In genomic region chr7:143630653-143631052, GRCh38 we compare ENCODE assay signal across 11 cellular contexts. TPM values are rescaled to one million over a fixed set of nuclear protein-coding genes. Genes with fewer than 3 reads are reported as not detected.
A peak's percentile ranks its signal among the peaks of the same experiment; 100 is the strongest.
DNase-seq lines count a peak whose midpoint lies in the region; ATAC-seq, FAIRE-seq and TF ChIP-seq lines count a peak whose summit lies in the region.
"Not testable (repeated sequence)": the region's sequence is repeated elsewhere in the genome, so short reads cannot be mapped to it uniquely, and the experiment has no call there.
"Had no signal": no experiment of that assay in that cellular context is flagged by ENCODE, and none has a peak within 500 bp of the region (broad histone marks: within the 10 kb centered on the region; RNA-seq: fewer than 3 reads in every experiment).

No MANE protein-coding gene starts in this region.

- H3K4me3 ChIP-seq in K562, result not testable (repeated sequence)

- in situ Hi-C loops in K562 (cut with MboI), result not testable (repeated sequence)

- H3K9me3 Mint-ChIP-seq in activated CD4-positive, alpha-beta T cell treated with anti-CD3 and anti-CD28 coated beads for 36 hours (ENCODE audit: low read depth); activated T-cell treated with anti-CD3 and anti-CD28 coated beads, Interleukin-2, amount 50 U/mL, for 72 hours; activated naive CD4-positive, alpha-beta T cell treated with anti-CD3 and anti-CD28 coated beads, Interleukin-2, amount 50 U/mL, for 72 hours; stimulated activated effector memory CD8-positive, alpha-beta T cell treated with anti-CD3 and anti-CD28 coated beads, Interleukin-12 subunit alpha, Interleukin-12 subunit beta, amount 100 ng/mL, for 72 hours: not testable (repeated sequence)

- not testable (repeated sequence) for H3K27ac Mint-ChIP-seq in activated CD4-positive, alpha-beta T cell treated with anti-CD3 and anti-CD28 coated beads for 36 hours; activated T-cell treated with anti-CD3 and anti-CD28 coated beads, Interleukin-2, amount 50 U/mL, for 72 hours; activated naive CD4-positive, alpha-beta T cell treated with anti-CD3 and anti-CD28 coated beads, Interleukin-2, amount 50 U/mL, for 72 hours; stimulated activated effector memory CD8-positive, alpha-beta T cell treated with anti-CD3 and anti-CD28 coated beads, Interleukin-12 subunit alpha, Interleukin-12 subunit beta, amount 100 ng/mL, for 72 hours

- not testable (repeated sequence) for TF ChIP-seq EP300 in K562 (IDR thresholded peaks at IDR 0.05; ENCODE audit: low read length)

- H3K4me2 ChIP-seq in K562 (ENCODE audit: insufficient read depth, low read length), result not testable (repeated sequence)

- not testable (repeated sequence) for H3K9ac ChIP-seq in K562 (ENCODE audit: insufficient read depth in 1 of 2, low read depth in 2 of 2, low read length in 2 of 2)

- not testable (repeated sequence) for H3K27me3 ChIP-seq in K562 (ENCODE audit: control insufficient read depth in 2 of 2, insufficient read depth in 2 of 2, low read length in 2 of 2)

- POLR2A ChIA-PET in activated CD4-positive, alpha-beta T cell treated with anti-CD3 and anti-CD28 coated beads for 36 hours (lab: Charles Lee); K562 (lab: Yijun Ruan, JAX): not testable (repeated sequence)

- not testable (repeated sequence) for H3K36me3 Mint-ChIP-seq in activated CD4-positive, alpha-beta T cell treated with anti-CD3 and anti-CD28 coated beads for 36 hours (ENCODE audit: low read depth); activated T-cell treated with anti-CD3 and anti-CD28 coated beads, Interleukin-2, amount 50 U/mL, for 72 hours (ENCODE audit: insufficient read depth in 2 of 2); activated naive CD4-positive, alpha-beta T cell treated with anti-CD3 and anti-CD28 coated beads, Interleukin-2, amount 50 U/mL, for 72 hours; stimulated activated effector memory CD8-positive, alpha-beta T cell treated with anti-CD3 and anti-CD28 coated beads, Interleukin-12 subunit alpha, Interleukin-12 subunit beta, amount 100 ng/mL, for 72 hours

- H2AFZ ChIP-seq in K562 (ENCODE audit: low read depth, low read length), result not testable (repeated sequence)

- H3K4me1 Mint-ChIP-seq in activated CD4-positive, alpha-beta T cell treated with anti-CD3 and anti-CD28 coated beads for 36 hours; activated T-cell treated with anti-CD3 and anti-CD28 coated beads, Interleukin-2, amount 50 U/mL, for 72 hours (ENCODE audit: low read depth); stimulated activated effector memory CD8-positive, alpha-beta T cell treated with anti-CD3 and anti-CD28 coated beads, Interleukin-12 subunit alpha, Interleukin-12 subunit beta, amount 100 ng/mL, for 72 hours: not testable (repeated sequence)

- CTCF ChIA-PET in activated CD4-positive, alpha-beta T cell treated with anti-CD3 and anti-CD28 coated beads for 36 hours (lab: Charles Lee); K562 (lab: Yijun Ruan, JAX; ENCODE audit: low intra/inter-chr PET ratio): not testable (repeated sequence)

- not testable (repeated sequence) for H3K4me3 Mint-ChIP-seq in activated CD4-positive, alpha-beta T cell treated with anti-CD3 and anti-CD28 coated beads for 36 hours; activated T-cell treated with anti-CD3 and anti-CD28 coated beads, Interleukin-2, amount 50 U/mL, for 72 hours; stimulated activated effector memory CD8-positive, alpha-beta T cell treated with anti-CD3 and anti-CD28 coated beads, Interleukin-12 subunit alpha, Interleukin-12 subunit beta, amount 100 ng/mL, for 72 hours

- H3K27ac ChIP-seq in K562 (ENCODE audit: extremely low read depth, low read depth, low read length), result not testable (repeated sequence)

- no CpG with 5 or more reads among the region's 5 CpGs for WGBS in K562 (ENCODE audit: insufficient coverage, low coverage, missing lambda C conversion rate)

- not testable (repeated sequence) for H3K4me1 ChIP-seq in K562 (replicated peaks in 1 of 2; ENCODE audit: control insufficient read depth in 2 of 2, insufficient read depth in 2 of 2, low read length in 2 of 2)

- intact Hi-C loops in activated CD4-positive, alpha-beta T cell treated with anti-CD3 and anti-CD28 coated beads for 36 hours (cut with DNase I, micrococcal nuclease); K562 (cut with micrococcal nuclease): not testable (repeated sequence)

- H3K79me2 ChIP-seq in K562 (ENCODE audit: control insufficient read depth, insufficient read depth, low read length), result not testable (repeated sequence)

- H4K20me1 ChIP-seq in K562 (replicated peaks; ENCODE audit: control insufficient read depth, insufficient read depth, low read length), result not testable (repeated sequence)

- TF ChIP-seq RAD21 in K562 (CRISPR knock-in tag; conservative IDR thresholded peaks at IDR 0.05 in 1 of 2, IDR thresholded peaks at IDR 0.05 in 1 of 2), result not testable (repeated sequence)

- not testable (repeated sequence) for FAIRE-seq in K562 (lab: Jason Lieb, UNC)

- peak; percentile 40 for ATAC-seq in activated CD4-positive, alpha-beta T cell treated with anti-CD3 and anti-CD28 coated beads for 36 hours
- ATAC-seq in activated T-cell treated with anti-CD3 and anti-CD28 coated beads, Interleukin-2, amount 50 U/mL, for 72 hours (replicated peaks in 1 of 2), result peak; percentile 32 to 48
- ATAC-seq in activated naive CD4-positive, alpha-beta T cell treated with anti-CD3 and anti-CD28 coated beads, Interleukin-2, amount 50 U/mL, for 72 hours, result peak; percentile 22 to 75
- ATAC-seq in K562, result peak; percentile 14; the same call in 1 of the 3 replicates
- peak; percentile 34 for ATAC-seq in stimulated activated effector memory CD8-positive, alpha-beta T cell treated with anti-CD3 and anti-CD28 coated beads, Interleukin-12 subunit alpha, Interleukin-12 subunit beta, amount 100 ng/mL, for 72 hours

- TF ChIP-seq CTCF in K562 (IDR thresholded peaks at IDR 0.05 in 2 of 3, conservative IDR thresholded peaks at IDR 0.05 in 1 of 3; ENCODE audit: insufficient read depth in 2 of 3, low read depth in 1 of 3, low read length in 3 of 3), result not testable (repeated sequence)

- not testable (repeated sequence) for DNase-seq in activated CD4-positive, alpha-beta T cell treated with anti-CD3 and anti-CD28 coated beads for 36 hours; activated T-cell treated with anti-CD3 and anti-CD28 coated beads, Interleukin-2, amount 50 U/mL, for 72 hours; activated naive CD4-positive, alpha-beta T cell treated with anti-CD3 and anti-CD28 coated beads, Interleukin-2, amount 50 U/mL, for 72 hours (ENCODE audit: low spot score in 2 of 2); K562 (ENCODE audit: extremely low read depth in 1 of 4, low spot score in 3 of 4); stimulated activated effector memory CD8-positive, alpha-beta T cell treated with anti-CD3 and anti-CD28 coated beads, Interleukin-12 subunit alpha, Interleukin-12 subunit beta, amount 100 ng/mL, for 72 hours (ENCODE audit: low spot score in 2 of 2)

- H3K27me3 Mint-ChIP-seq in activated CD4-positive, alpha-beta T cell treated with anti-CD3 and anti-CD28 coated beads for 36 hours; activated T-cell treated with anti-CD3 and anti-CD28 coated beads, Interleukin-2, amount 50 U/mL, for 72 hours (ENCODE audit: low read depth): not testable (repeated sequence)

- not testable (repeated sequence) for H3K36me3 ChIP-seq in K562 (ENCODE audit: control insufficient read depth, insufficient read depth, low read length)

- not testable (repeated sequence) for H3K9me3 ChIP-seq in K562 (replicated peaks; ENCODE audit: control insufficient read depth, insufficient read depth, low read depth, low read length)

- BruUV-seq in K562 (replicated peaks; lab: Mats Ljungman, UMichigan), result not testable (repeated sequence)

- not testable (repeated sequence) for H3K9me1 ChIP-seq in K562 (ENCODE audit: control insufficient read depth, insufficient read depth, low read length)

- not testable (repeated sequence) for TF ChIP-seq POLR2A in K562 (conservative IDR thresholded peaks at IDR 0.05)

RNA-seq across cellular contexts. Expression of gene TCAF2, which starts 9.9 kb away (rescaled TPM):
- total RNA-seq in activated CD4-positive, alpha-beta T cell treated with anti-CD3 and anti-CD28 coated beads for 36 hours, result 10 to 100 TPM; 47.6 to 50.6 TPM
- total RNA-seq in activated T-cell treated with anti-CD3 and anti-CD28 coated beads, Interleukin-2, amount 50 U/mL, for 72 hours, result 10 to 100 TPM; 36.5 to 44.7 TPM
- total RNA-seq in activated naive CD4-positive, alpha-beta T cell treated with anti-CD3 and anti-CD28 coated beads, Interleukin-2, amount 50 U/mL, for 72 hours, result 10 to 100 TPM in 1 of 2 donors, 1 to 10 TPM in 1; 9.8 to 73.2 TPM
- 17.9 and 18.0 TPM in 2 replicates for total RNA-seq in K562 (2011; cell fraction: chromatin; rRNA removed; ENCODE audit: low replicate concordance)
- total RNA-seq in K562 (2011; cell fraction: nucleolus; rRNA removed), result 12.1 and 13.7 TPM in 2 replicates
- total RNA-seq in K562 (2011; cell fraction: nucleoplasm; rRNA removed), result 15.3 and 20.9 TPM in 2 replicates
- total RNA-seq in K562 (2014; rRNA removed) (2.9 and 3.1 TPM in 2 replicates), K562 (2014; rRNA removed; fragmentation: Illumina TruSeq; extraction: Trizol) (2.6 and 3.0 TPM in 2 replicates), K562 (2015; rRNA removed; fragmentation: Illumina TruSeq; extraction: Trizol) (3.0 and 3.2 TPM in 2 replicates), K562 (2021) (4.1 and 4.9 TPM in 2 replicates)
- polyA plus RNA-seq in K562 (2011; rRNA removed) (7.8 and 10.6 TPM in 2 replicates), K562 (2014; fragmentation: Illumina TruSeq; extraction: Trizol) (3.7 and 4.5 TPM in 2 replicates), K562 (2014; fragmentation: Nextera tagmentation; extraction: Ambion mirVana) (1 to 10 TPM in 1 of 2 experiments, under 1 TPM in 1; 0.79 to 1.0 TPM), K562 (2014; rRNA removed) (2.4 and 2.9 TPM in 2 replicates)
- polyA plus RNA-seq in K562 (2011; cell fraction: cytosol; rRNA removed), result 7.4 and 8.9 TPM in 2 replicates
- polyA plus RNA-seq in K562 (2011; cell fraction: nucleus; rRNA removed), result 12.2 and 16.4 TPM in 2 replicates
- 6.0 and 8.7 TPM in 2 replicates for polyA plus RNA-seq in K562 (2012)
- 10.3 and 17.4 TPM in 2 replicates for polyA minus RNA-seq in K562 (2011; rRNA and poly(A)+ RNA removed)
- 6.2 and 10.0 TPM in 2 replicates for polyA minus RNA-seq in K562 (2011; cell fraction: cytosol; rRNA and poly(A)+ RNA removed)
- 10.8 and 13.0 TPM in 2 replicates for polyA minus RNA-seq in K562 (2011; cell fraction: nucleus; rRNA and poly(A)+ RNA removed)
- total RNA-seq: G401 had no signal

RNA-seq across cellular contexts. Expression of gene CTAGE15, which starts 59.1 kb away (rescaled TPM):
- 1 to 10 TPM in 1 of 2 experiments, not detected in 1; 1.4 TPM for total RNA-seq in activated CD4-positive, alpha-beta T cell treated with anti-CD3 and anti-CD28 coated beads for 36 hours
- total RNA-seq in activated T-cell treated with anti-CD3 and anti-CD28 coated beads, Interleukin-2, amount 50 U/mL, for 72 hours, result under 1 TPM in 1 of 2 donors, not detected in 1; 0.58 TPM
- total RNA-seq in activated naive CD4-positive, alpha-beta T cell treated with anti-CD3 and anti-CD28 coated beads, Interleukin-2, amount 50 U/mL, for 72 hours, result 1 to 10 TPM in 1 of 2 donors, not detected in 1; 2.1 TPM
- 0.86 and 2.2 TPM in 2 replicates for total RNA-seq in K562 (2011; cell fraction: chromatin; rRNA removed; ENCODE audit: low replicate concordance)
- total RNA-seq in K562 (2011; cell fraction: nucleolus; rRNA removed), result 0.92 TPM in 1 of 2 replicates, not detected in the other
- 0.84 and 1.2 TPM in 2 replicates for total RNA-seq in K562 (2011; cell fraction: nucleoplasm; rRNA removed)
- total RNA-seq in K562 (2014; rRNA removed) (0.09 TPM in 1 of 2 replicates, not detected in the other), K562 (2014; rRNA removed; fragmentation: Illumina TruSeq; extraction: Trizol) (0.22 TPM in 1 of 2 replicates, not detected in the other), K562 (2015; rRNA removed; fragmentation: Illumina TruSeq; extraction: Trizol) (0.04 and 0.23 TPM in 2 replicates), K562 (2021) (not detected in 2 replicates)
- polyA plus RNA-seq in K562 (2011; rRNA removed) (0.16 and 0.56 TPM in 2 replicates), K562 (2014; fragmentation: Illumina TruSeq; extraction: Trizol) (0.15 and 0.18 TPM in 2 replicates), K562 (2014; fragmentation: Nextera tagmentation; extraction: Ambion mirVana) (under 1 TPM in 1 of 2 experiments, not detected in 1; 0.01 TPM), K562 (2014; rRNA removed) (0.22 TPM in 1 of 2 replicates, not detected in the other)
- polyA plus RNA-seq in K562 (2011; cell fraction: cytosol; rRNA removed), result 0.03 and 0.16 TPM in 2 replicates
- polyA plus RNA-seq in K562 (2011; cell fraction: nucleus; rRNA removed), result 1.4 and 2.0 TPM in 2 replicates
- 0.12 and 0.72 TPM in 2 replicates for polyA plus RNA-seq in K562 (2012)
- polyA minus RNA-seq in K562 (2011; rRNA and poly(A)+ RNA removed), result 0.84 and 1.6 TPM in 2 replicates
- polyA minus RNA-seq in K562 (2011; cell fraction: cytosol; rRNA and poly(A)+ RNA removed), result not detected in 2 replicates
- polyA minus RNA-seq in K562 (2011; cell fraction: nucleus; rRNA and poly(A)+ RNA removed), result 1.6 and 4.7 TPM in 2 replicates
- total RNA-seq: A673; CD4-positive, alpha-beta memory T cell; Daoy; G401 had no signal
- polyA plus RNA-seq: AG04450, CD14-positive monocyte had no signal
